In genomic region chr5:138610468-138611294, GRCh38 we compare ENCODE assay signal across 8 cellular contexts. TPM values are rescaled to one million over a fixed set of nuclear protein-coding genes. Genes with fewer than 3 reads are reported as not detected.
DNase-seq lines count a peak whose midpoint lies in the region; ATAC-seq and TF ChIP-seq lines count a peak whose summit lies in the region.

No MANE protein-coding gene starts in this region.

- H3K9me3 ChIP-seq in cardiac muscle cell (ENCODE audit: low read depth): no peaks in the 10 kb centered on the region

- H3K36me3 ChIP-seq in cardiac muscle cell: no peaks in the 10 kb centered on the region

- peaks cover 28% of the 10 kb centered on the region for H3K4me1 Mint-ChIP-seq in WTC11

- DNase-seq in DMS79 (lab: John Stamatoyannopoulos, UW) (peak; percentile 13), WTC11 (ENCODE audit: low spot score) (peak; percentile 42), cardiac muscle cell (ENCODE audit: low read depth in 1 of 2, low spot score in 1 of 2) (peak; percentile 29 to 41), posterior cingulate gyrus (peak in 9 of 10 donors; percentile 33 to 90 (median 42)), NK-92 (lab: John Stamatoyannopoulos, UW; ENCODE audit: unreplicated experiment) (no peak), NCI-H510A treated with DMSO at 0.1 percent for 48 hours (lab: John Stamatoyannopoulos, UW) (no peak), HUDEP-2 (lab: John Stamatoyannopoulos, UW; ENCODE audit: unreplicated experiment in 76 of 76) (no peak)

- H3K4me3 Mint-ChIP-seq in WTC11: peak overlapping the region; percentile 52

- peak overlapping the region; percentile 32 for H3K4me3 ChIP-seq in cardiac muscle cell

- no peak for TF ChIP-seq CTCF in WTC11 (IDR thresholded peaks at IDR 0.05)
- TF ChIP-seq CTCF in cardiac muscle cell (IDR thresholded peaks at IDR 0.05; ENCODE audit: low read depth, low read length): peak; percentile 35

- ATAC-seq in WTC11 (peak; percentile 65), GM21360 (IDR thresholded peaks at IDR 0.05; ENCODE audit: unreplicated experiment) (no peak)

- peaks cover 25% of the 10 kb centered on the region for H3K4me1 ChIP-seq in cardiac muscle cell (ENCODE audit: low read depth)

- no peaks in the 10 kb centered on the region for H3K27me3 ChIP-seq in cardiac muscle cell

- H3K27me3 Mint-ChIP-seq in WTC11 (ENCODE audit: low read depth): no peaks in the 10 kb centered on the region

- CTCF ChIA-PET in WTC11 (lab: Charles Lee): interaction anchor here (0.6 to 3.1 kb wide), 22 partner anchors 9 to 521 kb away, joined by 3 to 20 read pairs (median 5); partner anchors contain the start of gene HSPA9

- peak overlapping the region; percentile 39 for H3K27ac Mint-ChIP-seq in WTC11

- POLR2A ChIA-PET in WTC11 (lab: Charles Lee): interaction anchor here (2.4 kb wide), 1 partner anchor 35 kb away, joined by 10 read pairs; the partner anchor contains the start of gene HSPA9

- peak overlapping the region; percentile 56 for H3K27ac ChIP-seq in cardiac muscle cell

- H3K36me3 Mint-ChIP-seq in WTC11: no peaks in the 10 kb centered on the region

- no peaks in the 10 kb centered on the region for H3K9me3 Mint-ChIP-seq in WTC11

- intact Hi-C loops in posterior cingulate gyrus (cut with DNase I): no loop called here

TF ChIP-seq in WTC11, 78 proteins besides CTCF, POLR2A, EP300 and RAD21:
- TF ChIP-seq, protein P1, sequence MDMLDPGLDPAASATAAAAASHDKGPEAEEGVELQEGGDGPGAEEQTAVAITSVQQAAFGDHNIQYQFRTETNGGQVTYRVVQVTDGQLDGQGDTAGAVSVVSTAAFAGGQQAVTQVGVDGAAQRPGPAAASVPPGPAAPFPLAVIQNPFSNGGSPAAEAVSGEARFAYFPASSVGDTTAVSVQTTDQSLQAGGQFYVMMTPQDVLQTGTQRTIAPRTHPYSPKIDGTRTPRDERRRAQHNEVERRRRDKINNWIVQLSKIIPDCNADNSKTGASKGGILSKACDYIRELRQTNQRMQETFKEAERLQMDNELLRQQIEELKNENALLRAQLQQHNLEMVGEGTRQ (CRISPR knock-in tag; IDR thresholded peaks at IDR 0.05): peak; percentile 42; the same call in 1 of the 2 replicates
- TF ChIP-seq, protein P2, sequence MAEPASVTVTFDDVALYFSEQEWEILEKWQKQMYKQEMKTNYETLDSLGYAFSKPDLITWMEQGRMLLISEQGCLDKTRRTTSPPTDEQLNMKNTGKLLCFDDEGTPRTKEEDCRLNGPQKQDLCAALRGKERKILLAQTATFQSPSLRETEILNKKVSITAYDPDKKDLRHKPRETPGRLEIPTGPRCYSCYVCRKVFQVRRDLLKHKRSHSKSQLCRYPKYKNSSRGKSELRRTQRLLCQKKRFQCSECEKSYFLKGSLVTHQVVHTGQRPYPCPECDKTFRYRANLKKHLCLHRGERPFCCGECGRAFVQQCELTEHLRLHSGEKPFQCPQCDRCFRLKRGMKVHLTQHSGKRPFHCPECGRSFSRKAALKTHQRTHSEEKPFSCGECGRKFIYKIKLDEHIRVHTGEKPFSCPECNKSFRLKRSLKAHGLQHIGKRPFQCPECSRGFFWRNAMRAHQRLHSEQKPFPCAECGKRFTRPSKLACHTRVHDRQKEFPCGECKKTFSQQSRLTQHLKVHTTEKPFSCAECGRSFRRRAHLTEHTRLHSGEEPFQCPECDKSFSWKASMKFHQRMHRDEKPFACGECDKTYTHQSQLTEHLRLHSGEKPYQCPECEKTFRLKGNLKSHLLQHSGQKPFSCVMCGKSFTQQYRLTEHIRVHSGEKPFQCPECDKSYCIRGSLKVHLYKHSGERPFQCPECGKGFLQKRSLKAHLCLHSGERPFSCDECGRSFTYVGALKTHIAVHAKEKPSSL (CRISPR knock-in tag; conservative IDR thresholded peaks at IDR 0.05): no peak
- no peak for TF ChIP-seq ZSCAN18 (CRISPR knock-in tag; IDR thresholded peaks at IDR 0.05)
- TF ChIP-seq ZBTB21 (CRISPR knock-in tag; IDR thresholded peaks at IDR 0.05; ENCODE audit: borderline replicate concordance): no peak
- 0 out of 2 replicates have a peak, but pooled peaks have one; percentile 30 for TF ChIP-seq HMGXB4 (CRISPR knock-in tag; IDR thresholded peaks at IDR 0.05)
- no peak for TF ChIP-seq HMGA2 (CRISPR knock-in tag; IDR thresholded peaks at IDR 0.05)

RNA-seq across cellular contexts. Expression of gene HSPA9, which starts 35.5 kb away (rescaled TPM):
- total RNA-seq in WTC11 (2021) (313 to 414 TPM (median 328 TPM) in 3 replicates), cardiac muscle cell (292 and 298 TPM in 2 replicates)
- polyA plus RNA-seq in cardiac muscle cell: 209 and 213 TPM in 2 replicates

Comparison
In these comparisons a context has a peak if more than half of its experiments do, and no peak if none do; other contexts are left out.
1. DNase-seq: peak in DMS79 (single experiment), WTC11 (single experiment), cardiac muscle cell (2 of 2) and posterior cingulate gyrus (9 of 10); none in NK-92 (single experiment), NCI-H510A treated with DMSO at 0.1 percent for 48 hours (single experiment) and HUDEP-2 (0 of 76).